Comparison of ENCODE assay signal across 8 cellular contexts in genomic region chr10:125160856-125161569, GRCh38. TPM values are rescaled to one million over a fixed set of nuclear protein-coding genes. Genes with fewer than 3 reads are reported as not detected.
DNase-seq lines count a peak whose midpoint lies in the region; ATAC-seq and TF ChIP-seq lines count a peak whose summit lies in the region.

No MANE protein-coding gene starts in this region.

- H3K4me3 ChIP-seq in BLaER1 = peak overlapping the region; percentile 84
- H3K4me3 ChIP-seq in neural cell (ENCODE audit: low read length) = peak overlapping the region; percentile 68

- H3K9me2 ChIP-seq in neural cell (ENCODE audit: insufficient read depth, low read length) = no peaks in the 10 kb centered on the region

- H3K4me2 ChIP-seq in BLaER1 = peak overlapping the region; percentile 96
- H3K4me2 ChIP-seq in neural cell (ENCODE audit: low read length) = peak overlapping the region; percentile 35

- no peak for TF ChIP-seq EP300 in neural cell (conservative IDR thresholded peaks at IDR 0.05; ENCODE audit: poor library complexity, severe bottlenecking)

- H3K27me3 ChIP-seq in BLaER1 = no peaks in the 10 kb centered on the region
- H3K27me3 ChIP-seq in neural cell (ENCODE audit: insufficient read depth, low read depth, low read length) = peaks cover 19% of the 10 kb centered on the region

- H3K9me3 ChIP-seq in BLaER1 = no peaks in the 10 kb centered on the region
- H3K9me3 ChIP-seq in neural cell (ENCODE audit: low read length) = no peaks in the 10 kb centered on the region

- peaks cover 27% of the 10 kb centered on the region for H3K79me2 ChIP-seq in neural cell (replicated peaks; ENCODE audit: insufficient read depth, low read length)

- peak overlapping the region; percentile 85 for H3K9ac ChIP-seq in BLaER1
- peak overlapping the region; percentile 57 for H3K9ac ChIP-seq in neural cell (ENCODE audit: low read length)

- no peak for TF ChIP-seq CTCF in neural cell (IDR thresholded peaks at IDR 0.05; ENCODE audit: poor library complexity, severe bottlenecking)

- no peak overlapping the region for H3K27ac Mint-ChIP-seq in activated naive CD8-positive, alpha-beta T cell

- H2AFZ ChIP-seq in neural cell (ENCODE audit: low read depth, low read length) = no peak overlapping the region

- no peaks in the 10 kb centered on the region for H3F3A ChIP-seq in neural cell (ENCODE audit: insufficient read depth, low read length, poor library complexity, severe bottlenecking)

- no peaks in the 10 kb centered on the region for H3K9me3 Mint-ChIP-seq in activated naive CD8-positive, alpha-beta T cell (ENCODE audit: low read depth)

- peak overlapping the region; percentile 70 for H3K4me3 Mint-ChIP-seq in activated naive CD8-positive, alpha-beta T cell

- H4K20me1 ChIP-seq in BLaER1 (peaks cover 27% of the 10 kb centered on the region), neural cell (ENCODE audit: insufficient read depth) (no peaks in the 10 kb centered on the region)

- ATAC-seq in GM21576 (IDR thresholded peaks at IDR 0.05; ENCODE audit: unreplicated experiment) = peak; percentile 46
- no peak for ATAC-seq in GM18861 (IDR thresholded peaks at IDR 0.05; ENCODE audit: unreplicated experiment)
- ATAC-seq in HG02973 (IDR thresholded peaks at IDR 0.05; ENCODE audit: unreplicated experiment) = no peak

- peaks cover 2% of the 10 kb centered on the region for H3K36me3 Mint-ChIP-seq in activated naive CD8-positive, alpha-beta T cell

- TF ChIP-seq RAD21 in neural cell (conservative IDR thresholded peaks at IDR 0.05) = peak; percentile 26

- H3K36me3 ChIP-seq in BLaER1 = no peaks in the 10 kb centered on the region
- H3K36me3 ChIP-seq in neural cell (ENCODE audit: insufficient read depth, low read length) = no peaks in the 10 kb centered on the region

- H3K27me3 Mint-ChIP-seq in activated naive CD8-positive, alpha-beta T cell = peaks cover 31% of the 10 kb centered on the region

- peaks cover 5% of the 10 kb centered on the region for H3K4me1 Mint-ChIP-seq in activated naive CD8-positive, alpha-beta T cell (ENCODE audit: low read depth)

- peak; percentile 91 for DNase-seq in NCI-H510A treated with DMSO at 0.1 percent for 48 hours (lab: John Stamatoyannopoulos, UW)
- peak; percentile 40 for DNase-seq in germinal center (ENCODE audit: low spot score)

- peak overlapping the region; percentile 90 for H3K27ac ChIP-seq in BLaER1
- no peak overlapping the region for H3K27ac ChIP-seq in neural cell (ENCODE audit: low read length)

- H3K4me1 ChIP-seq in BLaER1 = peaks cover 43% of the 10 kb centered on the region

TF ChIP-seq in neural cell, 6 proteins besides CTCF, POLR2A, EP300 and RAD21:
- TF ChIP-seq TAF1 (IDR thresholded peaks at IDR 0.05; ENCODE audit: low read depth) = no peak
- TF ChIP-seq POLR2AphosphoS5 (IDR thresholded peaks at IDR 0.05) = peak; percentile 6
- TF ChIP-seq MXI1 (conservative IDR thresholded peaks at IDR 0.05; ENCODE audit: poor library complexity, severe bottlenecking) = peak; percentile 71

RNA-seq across cellular contexts. Expression of gene CTBP2, which starts 0.7 kb away (rescaled TPM):
- polyA plus RNA-seq in neural cell = 59.5 and 67.6 TPM in 2 replicates
- polyA minus RNA-seq in neural cell = 48.2 and 59.2 TPM in 2 replicates
